Comparison of ENCODE assay signal across 14 cellular contexts in the genomic region with DNA sequence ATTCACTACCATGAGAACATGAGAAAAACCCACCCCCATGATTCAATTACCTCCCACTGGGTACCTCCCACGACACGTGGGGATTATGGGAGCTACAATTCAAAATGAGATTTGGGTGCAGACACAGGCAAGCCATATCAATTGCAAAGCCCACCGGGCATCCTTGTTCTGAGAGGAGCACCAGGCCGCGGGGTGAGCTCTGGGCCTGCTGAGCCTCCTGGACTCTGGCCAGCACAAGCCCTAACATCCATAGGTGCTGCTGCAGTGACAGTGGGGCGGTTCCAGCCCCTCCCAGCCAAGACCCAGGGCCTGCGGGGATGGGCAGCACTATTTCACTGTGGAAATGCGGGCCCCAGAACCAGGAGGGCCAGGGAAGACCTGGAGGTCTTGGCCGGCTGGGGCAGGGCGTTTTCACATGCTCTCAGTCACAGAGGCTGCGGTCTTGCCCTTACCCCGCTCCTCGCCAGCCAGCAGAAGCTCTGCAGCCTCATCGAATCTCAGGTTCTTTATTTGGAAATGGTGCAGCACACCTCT.
A peak's percentile ranks its signal among the peaks of the same experiment; 100 is the strongest.
DNase-seq lines count a peak whose midpoint lies in the region; ATAC-seq and TF ChIP-seq lines count a peak whose summit lies in the region.
"Had no signal": no experiment of that assay in that cellular context is flagged by ENCODE, and none has a peak within 500 bp of the region (broad histone marks: within the 10 kb centered on the region; RNA-seq: fewer than 3 reads in every experiment).

No MANE protein-coding gene starts in this region.

- no peaks in the 10 kb centered on the region for H3K27me3 ChIP-seq in SK-N-SH (ENCODE audit: insufficient read depth)

- peak overlapping the region; percentile 70 to 96 for H3K27ac ChIP-seq in SK-N-SH (ENCODE audit: low read depth in 2 of 2, low read length in 1 of 2)

- TF ChIP-seq EP300 in SK-N-SH (IDR thresholded peaks at IDR 0.05; ENCODE audit: borderline replicate concordance in 1 of 2, low read depth in 1 of 2, low read length in 1 of 2), result no peak

- no peaks in the 10 kb centered on the region for H3K79me2 ChIP-seq in SK-N-SH (ENCODE audit: insufficient read depth)

- H3K4me1 ChIP-seq in SK-N-SH (ENCODE audit: control insufficient read depth in 1 of 2, insufficient read depth in 2 of 2, low read depth in 1 of 2, low read length in 1 of 2), result peaks cover 13 to 57% of the 10 kb centered on the region in 2 experiments

- H4K20me1 ChIP-seq in SK-N-SH (ENCODE audit: insufficient read depth), result no peaks in the 10 kb centered on the region; the same call in 1 of the 2 replicates

- peak; percentile 55 for ATAC-seq in omental fat pad (ENCODE audit: low FRiP score)
- ATAC-seq: natural killer cell treated with Interleukin-12 subunit alpha and Interleukin-12 subunit beta and Interleukin-15 and Interleukin-18, amount 100 ng/mL, for 72 hours had no signal

- H3K9me2 ChIP-seq in SK-N-SH, result no peaks in the 10 kb centered on the region

- peak overlapping the region; percentile 24 to 29; a peak in 2 of 4 replicates for H3K4me3 ChIP-seq in SK-N-SH (ENCODE audit: low read depth in 2 of 2, low read length in 1 of 2)
- H3K4me3 ChIP-seq: lung had no signal

- H2AFZ ChIP-seq in SK-N-SH (ENCODE audit: low read depth), result peak overlapping the region; percentile 18; the same call in 1 of the 2 replicates

- WGBS in SK-N-SH (ENCODE audit: low lambda C conversion rate), result 63% methylated on average over 2 of the region's 14 CpGs

- peak overlapping the region; percentile 20; the same call in 1 of the 2 replicates for H3K9ac ChIP-seq in SK-N-SH

- TF ChIP-seq CTCF in SK-N-SH (IDR thresholded peaks at IDR 0.05), result no peak
- no peak for TF ChIP-seq CTCF in omental fat pad (IDR thresholded peaks at IDR 0.05)

- no peak for TF ChIP-seq RAD21 in SK-N-SH (IDR thresholded peaks at IDR 0.05; ENCODE audit: low read length)

- H3F3A ChIP-seq in SK-N-SH (replicated peaks; ENCODE audit: insufficient read depth), result peaks cover 4% of the 10 kb centered on the region

- H3K36me3 ChIP-seq in SK-N-SH (replicated peaks in 1 of 2; ENCODE audit: control insufficient read depth in 1 of 2, insufficient read depth in 2 of 2, low read length in 1 of 2), result peaks cover 0 to 6% of the 10 kb centered on the region in 2 experiments

- DNase-seq in DMS 273 (lab: John Stamatoyannopoulos, UW; ENCODE audit: unreplicated experiment) (peak; percentile 61), NCI-H1105 (lab: John Stamatoyannopoulos, UW) (peak; percentile 61), SK-N-SH (peak; percentile 73), omental fat pad (ENCODE audit: low spot score) (no peak), occipital lobe (lab: John Stamatoyannopoulos, UW) (no peak), NCI-H128 (lab: John Stamatoyannopoulos, UW; ENCODE audit: unreplicated experiment) (no peak), NCI-H82 treated with DMSO at 0.1 percent for 48 hours (lab: John Stamatoyannopoulos, UW; ENCODE audit: unreplicated experiment) (no peak), SIG-M5 (lab: John Stamatoyannopoulos, UW) (no peak)
- DNase-seq: activated CD8-positive, alpha-beta memory T cell treated with anti-CD3 and anti-CD28 coated beads, Interleukin-2, amount 50 U/mL, for 48 hours; activated naive CD4-positive, alpha-beta T cell; NCI-H2029; stimulated activated CD4-positive, alpha-beta T cell treated with anti-CD3 and anti-CD28 coated beads, Interleukin-1b, Interleukin-23, amount 100 ng/mL, for 48 hours had no signal

- POLR2A ChIA-PET in SK-N-SH (lab: Yijun Ruan, JAX), result interaction anchor here (1.2 to 1.4 kb wide), 3 partner anchors 11 to 191 kb away, joined by 3 read pairs; no protein-coding TSS in a partner anchor

- peak overlapping the region; percentile 77 for H3K4me2 ChIP-seq in SK-N-SH

- CTCF ChIA-PET in SK-N-SH (lab: Yijun Ruan, JAX), result interaction anchor here (0.6 to 2.0 kb wide), 7 partner anchors 13 to 191 kb away, joined by 3 to 12 read pairs (median 5); no protein-coding TSS in a partner anchor

- no peaks in the 10 kb centered on the region for H3K9me3 ChIP-seq in SK-N-SH

TF ChIP-seq in SK-N-SH, 30 proteins besides CTCF, POLR2A, EP300 and RAD21:
- no peak for TF ChIP-seq JUND (IDR thresholded peaks at IDR 0.05)
- no peak for TF ChIP-seq SIN3A (IDR thresholded peaks at IDR 0.05; ENCODE audit: borderline replicate concordance, low read depth, low read length)
- TF ChIP-seq FOSL2 (IDR thresholded peaks at IDR 0.05; ENCODE audit: borderline replicate concordance, low read depth), result no peak
- TF ChIP-seq, protein P1, sequence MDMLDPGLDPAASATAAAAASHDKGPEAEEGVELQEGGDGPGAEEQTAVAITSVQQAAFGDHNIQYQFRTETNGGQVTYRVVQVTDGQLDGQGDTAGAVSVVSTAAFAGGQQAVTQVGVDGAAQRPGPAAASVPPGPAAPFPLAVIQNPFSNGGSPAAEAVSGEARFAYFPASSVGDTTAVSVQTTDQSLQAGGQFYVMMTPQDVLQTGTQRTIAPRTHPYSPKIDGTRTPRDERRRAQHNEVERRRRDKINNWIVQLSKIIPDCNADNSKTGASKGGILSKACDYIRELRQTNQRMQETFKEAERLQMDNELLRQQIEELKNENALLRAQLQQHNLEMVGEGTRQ (IDR thresholded peaks at IDR 0.05; ENCODE audit: borderline replicate concordance, low read depth, low read length), result no peak
- TF ChIP-seq YY1 (IDR thresholded peaks at IDR 0.05; ENCODE audit: low read depth), result 0 out of 2 replicates have a peak, but pooled peaks have one; percentile 31
- TF ChIP-seq EZH2phosphoT487 (IDR thresholded peaks at IDR 0.05; ENCODE audit: borderline replicate concordance, low read depth), result no peak
- no peak for TF ChIP-seq RFX5 (IDR thresholded peaks at IDR 0.05; ENCODE audit: low read length)
- TF ChIP-seq NRF1 (IDR thresholded peaks at IDR 0.05; ENCODE audit: low read depth, low read length), result no peak
- no peak for TF ChIP-seq TAF1 (IDR thresholded peaks at IDR 0.05; ENCODE audit: borderline replicate concordance, low read depth, low read length)
- TF ChIP-seq FOXM1 (IDR thresholded peaks at IDR 0.05; ENCODE audit: low read depth), result no peak
- TF ChIP-seq MXI1 (IDR thresholded peaks at IDR 0.05; ENCODE audit: low read depth, low read length), result peak; percentile 21; the same call in 1 of the 2 replicates
- TF ChIP-seq, protein P2, sequence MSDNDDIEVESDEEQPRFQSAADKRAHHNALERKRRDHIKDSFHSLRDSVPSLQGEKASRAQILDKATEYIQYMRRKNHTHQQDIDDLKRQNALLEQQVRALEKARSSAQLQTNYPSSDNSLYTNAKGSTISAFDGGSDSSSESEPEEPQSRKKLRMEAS (IDR thresholded peaks at IDR 0.05; ENCODE audit: low read depth), result no peak
- TF ChIP-seq, protein P3, sequence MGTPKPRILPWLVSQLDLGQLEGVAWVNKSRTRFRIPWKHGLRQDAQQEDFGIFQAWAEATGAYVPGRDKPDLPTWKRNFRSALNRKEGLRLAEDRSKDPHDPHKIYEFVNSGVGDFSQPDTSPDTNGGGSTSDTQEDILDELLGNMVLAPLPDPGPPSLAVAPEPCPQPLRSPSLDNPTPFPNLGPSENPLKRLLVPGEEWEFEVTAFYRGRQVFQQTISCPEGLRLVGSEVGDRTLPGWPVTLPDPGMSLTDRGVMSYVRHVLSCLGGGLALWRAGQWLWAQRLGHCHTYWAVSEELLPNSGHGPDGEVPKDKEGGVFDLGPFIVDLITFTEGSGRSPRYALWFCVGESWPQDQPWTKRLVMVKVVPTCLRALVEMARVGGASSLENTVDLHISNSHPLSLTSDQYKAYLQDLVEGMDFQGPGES (IDR thresholded peaks at IDR 0.05; ENCODE audit: low read depth, low read length), result no peak
- TF ChIP-seq TEAD4 (IDR thresholded peaks at IDR 0.05; ENCODE audit: borderline replicate concordance, insufficient read depth), result no peak
- TF ChIP-seq, protein P4, sequence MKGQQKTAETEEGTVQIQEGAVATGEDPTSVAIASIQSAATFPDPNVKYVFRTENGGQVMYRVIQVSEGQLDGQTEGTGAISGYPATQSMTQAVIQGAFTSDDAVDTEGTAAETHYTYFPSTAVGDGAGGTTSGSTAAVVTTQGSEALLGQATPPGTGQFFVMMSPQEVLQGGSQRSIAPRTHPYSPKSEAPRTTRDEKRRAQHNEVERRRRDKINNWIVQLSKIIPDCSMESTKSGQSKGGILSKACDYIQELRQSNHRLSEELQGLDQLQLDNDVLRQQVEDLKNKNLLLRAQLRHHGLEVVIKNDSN (IDR thresholded peaks at IDR 0.05; ENCODE audit: borderline replicate concordance, low read depth), result no peak
- peak; percentile 39; the same call in 1 of the 2 replicates for TF ChIP-seq NFIC (IDR thresholded peaks at IDR 0.05; ENCODE audit: borderline replicate concordance)

Comparison
In these comparisons a context has a peak if more than half of its experiments do, and no peak if none do; other contexts are left out.
1. DNase-seq: peak in DMS 273 (single experiment), NCI-H1105 (single experiment) and SK-N-SH (single experiment); none in omental fat pad (single experiment), occipital lobe (single experiment), NCI-H128 (single experiment), NCI-H82 treated with DMSO at 0.1 percent for 48 hours (single experiment) and SIG-M5 (single experiment).